Comparison of ENCODE assay signal across 1 cellular context in genomic region chr5:123454236-123454911, GRCh38.
TF ChIP-seq lines count a peak whose summit lies in the region.

No MANE protein-coding gene starts in this region.

TF ChIP-seq in GM12878, 131 proteins besides CTCF, POLR2A, EP300 and RAD21:
- no peak for TF ChIP-seq FOS (IDR thresholded peaks at IDR 0.05; ENCODE audit: borderline replicate concordance, extremely low read depth, insufficient read length)
- no peak for TF ChIP-seq ZNF687 (IDR thresholded peaks at IDR 0.05)
- no peak for TF ChIP-seq PRDM15 (CRISPR knock-in tag; IDR thresholded peaks at IDR 0.05)
- TF ChIP-seq ZNF24 (IDR thresholded peaks at IDR 0.05) = no peak
- no peak for TF ChIP-seq DPF2 (IDR thresholded peaks at IDR 0.05)
- no peak for TF ChIP-seq HDAC2 (IDR thresholded peaks at IDR 0.05)
- no peak for TF ChIP-seq TCF3 (IDR thresholded peaks at IDR 0.05; ENCODE audit: borderline replicate concordance, insufficient read depth, low read depth, low read length)
- no peak for TF ChIP-seq USF2 (IDR thresholded peaks at IDR 0.05; ENCODE audit: borderline replicate concordance, low read depth, low read length)
- TF ChIP-seq HDAC6 (IDR thresholded peaks at IDR 0.05; ENCODE audit: unreplicated experiment) = no peak
- no peak for TF ChIP-seq TARDBP (IDR thresholded peaks at IDR 0.05; ENCODE audit: borderline replicate concordance)
- no peak for TF ChIP-seq MYB (IDR thresholded peaks at IDR 0.05; ENCODE audit: borderline replicate concordance, low read depth, low read length)
- TF ChIP-seq HDGF (IDR thresholded peaks at IDR 0.05) = no peak
- TF ChIP-seq, protein P1, sequence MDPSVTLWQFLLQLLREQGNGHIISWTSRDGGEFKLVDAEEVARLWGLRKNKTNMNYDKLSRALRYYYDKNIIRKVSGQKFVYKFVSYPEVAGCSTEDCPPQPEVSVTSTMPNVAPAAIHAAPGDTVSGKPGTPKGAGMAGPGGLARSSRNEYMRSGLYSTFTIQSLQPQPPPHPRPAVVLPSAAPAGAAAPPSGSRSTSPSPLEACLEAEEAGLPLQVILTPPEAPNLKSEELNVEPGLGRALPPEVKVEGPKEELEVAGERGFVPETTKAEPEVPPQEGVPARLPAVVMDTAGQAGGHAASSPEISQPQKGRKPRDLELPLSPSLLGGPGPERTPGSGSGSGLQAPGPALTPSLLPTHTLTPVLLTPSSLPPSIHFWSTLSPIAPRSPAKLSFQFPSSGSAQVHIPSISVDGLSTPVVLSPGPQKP (IDR thresholded peaks at IDR 0.05; ENCODE audit: low read depth, low read length) = no peak
- no peak for TF ChIP-seq CREB1 (IDR thresholded peaks at IDR 0.05; ENCODE audit: low read depth)
- TF ChIP-seq NR2F1 (conservative IDR thresholded peaks at IDR 0.05) = no peak
